Comparison of ENCODE assay signal across 16 cellular contexts in the genomic region with DNA sequence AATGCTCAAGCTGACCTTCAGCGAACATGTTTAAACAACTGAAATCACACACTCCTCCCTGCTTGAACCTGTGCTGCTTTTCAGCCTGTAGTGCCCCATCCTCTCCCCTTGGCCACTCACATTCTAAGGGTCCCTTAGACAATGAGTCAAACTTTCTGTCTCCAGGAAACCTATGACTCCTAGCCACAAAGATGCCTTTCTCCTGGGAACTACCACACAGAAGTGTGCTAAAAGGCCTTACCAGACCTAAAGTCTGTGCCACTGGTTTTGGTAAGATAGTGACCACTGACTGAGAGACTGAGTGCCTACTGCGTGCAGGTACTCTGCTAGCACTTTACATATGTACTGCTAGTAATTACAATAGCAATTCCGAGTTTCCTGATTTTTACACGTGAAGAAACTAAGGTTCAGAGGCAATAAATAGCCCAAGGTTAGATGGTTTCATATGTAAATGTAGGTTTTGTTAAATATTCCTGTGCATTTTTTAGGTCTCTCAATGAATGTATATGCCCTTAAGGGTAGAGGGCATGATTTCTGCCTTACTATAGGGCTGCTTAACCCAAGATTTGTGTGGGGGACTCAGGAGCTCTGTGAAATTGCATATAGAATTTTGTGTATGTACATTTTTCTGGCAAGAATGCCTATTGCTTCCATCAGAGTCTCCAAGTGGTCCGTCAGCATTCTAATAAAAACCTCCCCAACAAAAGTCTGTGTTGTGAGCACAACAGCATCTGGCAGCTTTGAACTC.
DNase-seq lines count a peak whose midpoint lies in the region; FAIRE-seq and TF ChIP-seq lines count a peak whose summit lies in the region.
"Had no signal": no experiment of that assay in that cellular context is flagged by ENCODE, and none has a peak within 500 bp of the region (broad histone marks: within the 10 kb centered on the region; RNA-seq: fewer than 3 reads in every experiment).

No MANE protein-coding gene starts in this region.

- H2BK5ac ChIP-seq in H1 (ENCODE audit: low read depth, low read length) (peak overlapping the region; percentile 89), mesendoderm (ENCODE audit: low read length) (no peak overlapping the region)

- H3K56ac ChIP-seq in H1 (replicated peaks; ENCODE audit: insufficient read length, low read depth, low read length), result no peak overlapping the region
- H3K56ac ChIP-seq in mesendoderm (ENCODE audit: low read length), result no peak overlapping the region

- no peaks in the 10 kb centered on the region for H3K27me3 Mint-ChIP-seq in progenitor cell of endocrine pancreas
- H3K27me3 Mint-ChIP-seq: activated naive CD8-positive, alpha-beta T cell; dendritic cell treated with granulocyte-macrophage colony-stimulating factor and Interleukin-4, amounts not matched to agents 40 ng/mL and 50 ng/mL, for 4 days had no signal

- no peaks in the 10 kb centered on the region for H3K23me2 ChIP-seq in H1 (ENCODE audit: low read depth, low read length)

- H3K27ac Mint-ChIP-seq in progenitor cell of endocrine pancreas, result no peak overlapping the region
- H3K27ac Mint-ChIP-seq: activated naive CD8-positive, alpha-beta T cell; dendritic cell treated with granulocyte-macrophage colony-stimulating factor and Interleukin-4, amounts not matched to agents 40 ng/mL and 50 ng/mL, for 4 days had no signal

- POLR2A ChIA-PET in H1 (lab: Charles Lee; ENCODE audit: partially characterized antibody), result interaction anchor here (0.6 kb wide), 1 partner anchor 11 kb away, joined by 3 read pairs; no protein-coding TSS in a partner anchor

- TF ChIP-seq EP300 in H1 (IDR thresholded peaks at IDR 0.05; ENCODE audit: borderline replicate concordance in 1 of 2, low read depth in 2 of 2, low read length in 2 of 2), result no peak

- H3K27ac ChIP-seq in OCI-LY1 (ENCODE audit: low read depth, low read length, poor library complexity, severe bottlenecking) (peak overlapping the region; percentile 23), H1 (ENCODE audit: low read depth, low read length) (no peak overlapping the region), mesendoderm (ENCODE audit: low read depth, low read length) (no peak overlapping the region)
- H3K27ac ChIP-seq: WERI-Rb-1 had no signal

- no peak overlapping the region for H3K23ac ChIP-seq in H1 (ENCODE audit: insufficient read length)
- H3K23ac ChIP-seq in mesendoderm (ENCODE audit: low read length), result no peak overlapping the region

- H4K5ac ChIP-seq in H1 (ENCODE audit: insufficient read length, low read depth, low read length) (peak overlapping the region; percentile 51), mesendoderm (ENCODE audit: low read length) (no peak overlapping the region)

- H3K9me2 ChIP-seq in OCI-LY1 (ENCODE audit: low read depth, low read length), result no peaks in the 10 kb centered on the region

- H3K4me1 Mint-ChIP-seq in progenitor cell of endocrine pancreas (ENCODE audit: low read depth), result peaks cover 7% of the 10 kb centered on the region

- no peak for TF ChIP-seq POLR2A in H1 (IDR thresholded peaks at IDR 0.05; ENCODE audit: control extremely low read depth in 1 of 2, low read depth in 2 of 2, low read length in 2 of 2)

- H3K4ac ChIP-seq in H1 (replicated peaks; ENCODE audit: insufficient read length, low read depth, low read length) (no peak overlapping the region), mesendoderm (ENCODE audit: low read depth, low read length) (no peak overlapping the region)

- H4K20me1 ChIP-seq in OCI-LY1 (ENCODE audit: insufficient read depth, low read length) (no peaks in the 10 kb centered on the region), H1 (replicated peaks in 1 of 2; ENCODE audit: control insufficient read depth in 1 of 2, insufficient read depth in 2 of 2, low read length in 2 of 2) (no peaks in the 10 kb centered on the region)

- no peaks in the 10 kb centered on the region for H3K9me3 Mint-ChIP-seq in progenitor cell of endocrine pancreas (ENCODE audit: low read depth)
- H3K9me3 Mint-ChIP-seq: dendritic cell treated with granulocyte-macrophage colony-stimulating factor and Interleukin-4, amounts not matched to agents 40 ng/mL and 50 ng/mL, for 4 days had no signal

- H2BK15ac ChIP-seq in H1 (ENCODE audit: low read length) (no peak overlapping the region), mesendoderm (replicated peaks; ENCODE audit: low read depth) (no peak overlapping the region)

- H2BK120ac ChIP-seq in H1 (replicated peaks; ENCODE audit: low read depth, low read length), result peak overlapping the region; percentile 77
- no peak overlapping the region for H2BK120ac ChIP-seq in mesendoderm (ENCODE audit: low read depth, low read length)

- TF ChIP-seq CTCF in OCI-LY1 (IDR thresholded peaks at IDR 0.05; ENCODE audit: low read length), result no peak
- TF ChIP-seq CTCF in H1 (IDR thresholded peaks at IDR 0.05; ENCODE audit: control extremely low read depth in 1 of 3, insufficient read depth in 1 of 3, low read depth in 1 of 3, low read length in 3 of 3), result no peak
- TF ChIP-seq CTCF in progenitor cell of endocrine pancreas (IDR thresholded peaks at IDR 0.05; ENCODE audit: unreplicated experiment), result no peak

- H4K8ac ChIP-seq in H1 (ENCODE audit: extremely low read depth, insufficient read depth, low read length) (no peak overlapping the region), mesendoderm (ENCODE audit: low read depth, low read length) (no peak overlapping the region)

- H3K18ac ChIP-seq in H1 (ENCODE audit: extremely low read depth, low read length) (peak overlapping the region; percentile 66; the same call in 1 of the 2 replicates), mesendoderm (ENCODE audit: low read length) (no peak overlapping the region)

- H3K9me3 ChIP-seq in OCI-LY1 (ENCODE audit: low read length) (no peaks in the 10 kb centered on the region), H1 (ENCODE audit: insufficient read depth in 2 of 2, low read depth in 1 of 2, low read length in 1 of 2) (no peaks in the 10 kb centered on the region)
- H3K9me3 ChIP-seq: MG63 had no signal

- H4K91ac ChIP-seq in H1 (replicated peaks; ENCODE audit: insufficient read length, low read length), result peak overlapping the region; percentile 87

- H3K36me3 ChIP-seq in OCI-LY1 (ENCODE audit: insufficient read depth, low read length) (peaks cover 19% of the 10 kb centered on the region), H1 (ENCODE audit: control insufficient read depth in 2 of 4, insufficient read depth in 4 of 4, low read length in 3 of 4) (peaks cover 0 to 6% (median 2%) of the 10 kb centered on the region in 4 experiments; a peak in 4 of 8 replicates), mesendoderm (ENCODE audit: control insufficient read depth, insufficient read depth, low read length) (no peaks in the 10 kb centered on the region)
- H3K36me3 ChIP-seq: MG63 had no signal

- H2AK5ac ChIP-seq in H1 (ENCODE audit: low read depth, low read length) (no peak overlapping the region; the same call in 1 of the 2 replicates), mesendoderm (ENCODE audit: low read length) (no peak overlapping the region)

- peak; percentile 28 for FAIRE-seq in H1 (lab: Jason Lieb, UNC)
- FAIRE-seq: G401.6 had no signal

- H3K4me2 ChIP-seq in OCI-LY1 (ENCODE audit: low read length) (no peak overlapping the region), H1 (ENCODE audit: insufficient read depth in 1 of 2, low read depth in 2 of 2, low read length in 2 of 2) (peak overlapping the region; percentile 43 to 66), mesendoderm (ENCODE audit: low read length) (no peak overlapping the region)

- H3K4me1 ChIP-seq in OCI-LY1 (ENCODE audit: insufficient read depth, low read length, severe bottlenecking), result peaks cover 34% of the 10 kb centered on the region
- peaks cover 9 to 23% (median 17%) of the 10 kb centered on the region in 4 experiments; a peak in 6 of 7 replicates for H3K4me1 ChIP-seq in H1 (replicated peaks in 1 of 4; ENCODE audit: control insufficient read depth in 3 of 4, insufficient read depth in 4 of 4, low read length in 3 of 4)
- H3K4me1 ChIP-seq in mesendoderm (ENCODE audit: control insufficient read depth, low read depth, low read length), result no peaks in the 10 kb centered on the region

- CTCF ChIA-PET in H1 (lab: Charles Lee; ENCODE audit: partially characterized antibody), result interaction anchor here (0.8 to 2.1 kb wide), 5 partner anchors 22 to 65 kb away, joined by 3 to 6 read pairs (median 3); no protein-coding TSS in a partner anchor

- no peaks in the 10 kb centered on the region for H3K27me3 ChIP-seq in OCI-LY1 (ENCODE audit: insufficient read depth, low read length)
- H3K27me3 ChIP-seq in H1 (replicated peaks in 1 of 4; ENCODE audit: control insufficient read depth in 3 of 4, extremely low read depth in 1 of 4, insufficient read depth in 3 of 4, low read length in 3 of 4), result no peaks in the 10 kb centered on the region
- no peaks in the 10 kb centered on the region for H3K27me3 ChIP-seq in mesendoderm (ENCODE audit: insufficient read depth, low read length, poor library complexity)
- H3K27me3 ChIP-seq: MG63 had no signal

- H3K79me2 ChIP-seq in OCI-LY1 (ENCODE audit: insufficient read depth, low read length), result no peaks in the 10 kb centered on the region
- H3K79me2 ChIP-seq in H1 (ENCODE audit: control insufficient read depth in 1 of 2, insufficient read depth in 2 of 2, low read length in 2 of 2), result no peaks in the 10 kb centered on the region
- H3K79me2 ChIP-seq in mesendoderm (ENCODE audit: control insufficient read depth, insufficient read depth, low read length), result no peaks in the 10 kb centered on the region

- no peak overlapping the region for H3K14ac ChIP-seq in H1 (ENCODE audit: insufficient read length)

- H3K9ac ChIP-seq in OCI-LY1 (ENCODE audit: low read length) (no peak overlapping the region), H1 (replicated peaks in 1 of 4; ENCODE audit: extremely low read depth in 1 of 4, low read depth in 3 of 4, low read length in 3 of 4) (peak overlapping the region in 1 of 4 experiments; percentile 51; a peak in 2 of 7 replicates), mesendoderm (ENCODE audit: low read length) (no peak overlapping the region)

- peak; percentile 72 for DNase-seq in Daoy (ENCODE audit: low read depth)
- no peak for DNase-seq in H1 (ENCODE audit: low read depth in 1 of 2, low spot score in 2 of 2)
- DNase-seq in mesendoderm, result peak; percentile 57
- DNase-seq in DMS 273 treated with DMSO at 0.1 percent for 48 hours (lab: John Stamatoyannopoulos, UW), result no peak
- no peak for DNase-seq in hippocampal formation (lab: John Stamatoyannopoulos, UW)
- no peak for DNase-seq in SW480 (ENCODE audit: low spot score)
- DNase-seq in progenitor cell of endocrine pancreas (ENCODE audit: low spot score, unreplicated experiment), result no peak
- DNase-seq: C1 segment of cervical spinal cord; MG63; stimulated activated CD4-positive, alpha-beta T cell treated with anti-CD3 and anti-CD28 coated beads, Interleukin-1b, Interleukin-23, amount 100 ng/mL, for 48 hours; stimulated activated CD8-positive, alpha-beta memory T cell treated with anti-CD3 and anti-CD28 coated beads, Interleukin-4, amount 100 ng/mL, for 48 hours; WERI-Rb-1 had no signal

- peak overlapping the region; percentile 76; the same call in 1 of the 2 replicates for H2BK12ac ChIP-seq in H1 (ENCODE audit: low read depth, low read length)

- no peaks in the 10 kb centered on the region for H3K79me1 ChIP-seq in H1 (ENCODE audit: low read depth, low read length)
- H3K79me1 ChIP-seq in mesendoderm (ENCODE audit: low read length), result no peaks in the 10 kb centered on the region

- no peak overlapping the region for H2AFZ ChIP-seq in OCI-LY1 (ENCODE audit: low read length)
- H2AFZ ChIP-seq in H1 (ENCODE audit: low read length), result no peak overlapping the region

- no peaks in the 10 kb centered on the region for H3F3A ChIP-seq in OCI-LY1 (ENCODE audit: insufficient read depth, low read length)

- no peak overlapping the region for H3K4me3 Mint-ChIP-seq in progenitor cell of endocrine pancreas (ENCODE audit: low read depth)
- H3K4me3 Mint-ChIP-seq: activated naive CD8-positive, alpha-beta T cell; dendritic cell treated with granulocyte-macrophage colony-stimulating factor and Interleukin-4, amounts not matched to agents 40 ng/mL and 50 ng/mL, for 4 days had no signal

- H2BK20ac ChIP-seq in H1 (ENCODE audit: low read length), result peak overlapping the region; percentile 82; the same call in 1 of the 2 replicates

- peaks cover 6% of the 10 kb centered on the region for H3K36me3 Mint-ChIP-seq in progenitor cell of endocrine pancreas (ENCODE audit: insufficient read depth)

- WGBS in H1 (ENCODE audit: extremely low coverage in 1 of 2, insufficient coverage in 1 of 2, insufficient read length in 1 of 2, insufficient replicate concordance in 2 of 2, low coverage in 1 of 2, low lambda C conversion rate in 2 of 2, missing lambda C conversion rate in 1 of 2), 2 experiments, result 27% methylated on average over 5 of the region's 5 CpGs; no CpG with 5 or more reads in 1 of the 2 experiments
- WGBS in mesendoderm (ENCODE audit: extremely low coverage, insufficient coverage, low lambda C conversion rate), result no CpG with 5 or more reads among the region's 5 CpGs

- TF ChIP-seq RAD21 in H1 (IDR thresholded peaks at IDR 0.05 in 1 of 2, conservative IDR thresholded peaks at IDR 0.05 in 1 of 2; ENCODE audit: low read depth in 2 of 2, low read length in 2 of 2), result no peak

- H3K4me3 ChIP-seq in OCI-LY1 (ENCODE audit: low read depth, low read length, poor library complexity, severe bottlenecking) (no peak overlapping the region), H1 (ENCODE audit: extremely low read depth in 1 of 4, insufficient read depth in 2 of 4, low read depth in 3 of 4, low read length in 4 of 4) (peak overlapping the region in 1 of 4 experiments; percentile 1; a peak in 1 of 8 replicates), mesendoderm (ENCODE audit: low read length) (no peak overlapping the region)
- H3K4me3 ChIP-seq: MG63 had no signal

Comparison
In these comparisons a context has a peak if more than half of its experiments do, and no peak if none do; other contexts are left out.
1. DNase-seq: peak in Daoy (single experiment) and mesendoderm (single experiment); none in H1 (0 of 2), DMS 273 treated with DMSO at 0.1 percent for 48 hours (single experiment), hippocampal formation (0 of 2), SW480 (single experiment) and progenitor cell of endocrine pancreas (single experiment).
2. H3K4me2 ChIP-seq: peak in H1 (2 of 2); none in OCI-LY1 (single experiment) and mesendoderm (single experiment).